ENCODE assay signal across 22 cellular contexts in genomic region chr11:65323813-65324212, GRCh38. TPM values are rescaled to one million over a fixed set of nuclear protein-coding genes. Genes with fewer than 3 reads are reported as not detected.
DNase-seq lines count a peak whose midpoint lies in the region; ATAC-seq and TF ChIP-seq lines count a peak whose summit lies in the region.
"Had no signal": no experiment of that assay in that cellular context is flagged by ENCODE, and none has a peak within 500 bp of the region (broad histone marks: within the 10 kb centered on the region; RNA-seq: fewer than 3 reads in every experiment).

No MANE protein-coding gene starts in this region.

- H2AFZ ChIP-seq in HCT116 (ENCODE audit: low read depth, low read length, poor library complexity, severe bottlenecking), result no peak overlapping the region
- H2AFZ ChIP-seq in neuronal stem cell (ENCODE audit: low read length), result no peak overlapping the region

- H3K9me3 ChIP-seq in HCT116 (ENCODE audit: control insufficient read depth in 1 of 2, insufficient read depth in 1 of 2, low read depth in 1 of 2, low read length in 2 of 2), result no peaks in the 10 kb centered on the region
- no peaks in the 10 kb centered on the region for H3K9me3 ChIP-seq in neuronal stem cell (replicated peaks in 1 of 2; ENCODE audit: control insufficient read depth in 2 of 2, insufficient read depth in 1 of 2, low read depth in 1 of 2, low read length in 2 of 2)
- H3K9me3 ChIP-seq: prostate gland, SJSA1, tibial nerve had no signal

- H3K36me3 ChIP-seq in HCT116 (ENCODE audit: control insufficient read depth in 1 of 2, insufficient read depth in 2 of 2, low read length in 2 of 2) (peaks cover 12 to 25% of the 10 kb centered on the region in 2 experiments; a peak in 3 of 4 replicates), neuronal stem cell (replicated peaks in 1 of 2; ENCODE audit: control insufficient read depth in 2 of 2, insufficient read depth in 2 of 2, low read length in 2 of 2) (peaks cover 6 to 24% of the 10 kb centered on the region in 2 donors)
- H3K36me3 ChIP-seq: prostate gland had no signal

- H2AK5ac ChIP-seq in neuronal stem cell (ENCODE audit: low read depth, low read length), result no peak overlapping the region

- RAD21 ChIA-PET in HCT116 (lab: Charles Lee; ENCODE audit: low non-redundant PET in 1 of 2, low total read pairs in 2 of 2, uncharacterized antibody in 2 of 2, unreplicated experiment in 2 of 2), result no interaction called here

- H3K4me2 ChIP-seq in HCT116 (ENCODE audit: low read length), result no peak overlapping the region
- no peak overlapping the region for H3K4me2 ChIP-seq in neuronal stem cell (ENCODE audit: insufficient read depth, low read length, poor library complexity, severe bottlenecking)
- H3K4me2 ChIP-seq: smooth muscle cell had no signal

- H2BK120ac ChIP-seq in neuronal stem cell (ENCODE audit: low read depth, low read length), result no peak overlapping the region

- H3K9ac ChIP-seq in HCT116 (ENCODE audit: low read length) (no peak overlapping the region), neuronal stem cell (ENCODE audit: low read depth, low read length, poor library complexity) (peak overlapping the region; percentile 21)

- POLR2A ChIA-PET in HCT116 (lab: Charles Lee), result no interaction called here
- POLR2A ChIA-PET in WTC11 (lab: Charles Lee), result interaction anchor here (1.0 kb wide), 1 partner anchor 175 kb away, joined by 3 read pairs; the partner anchor contains the start of gene MALAT1

- H2BK12ac ChIP-seq in neuronal stem cell (ENCODE audit: low read length), result no peak overlapping the region

- no peak overlapping the region for H4K91ac ChIP-seq in neuronal stem cell (ENCODE audit: low read depth, low read length, poor library complexity)

- H3K4me1 Mint-ChIP-seq in WTC11, result peaks cover 4% of the 10 kb centered on the region
- H3K4me1 Mint-ChIP-seq: activated CD4-positive, alpha-beta T cell treated with anti-CD3 and anti-CD28 coated beads, Interleukin-2, amount 10 ng/mL, durations not matched to agents 7 days and 5 days; activated naive CD8-positive, alpha-beta T cell treated with anti-CD3 and anti-CD28 coated beads for 36 hours; activated T-helper 17 cell treated with anti-CD3 and anti-CD28 coated beads, Interleukin-2, amount 50 U/mL, for 72 hours had no signal

- WGBS in neuronal stem cell (ENCODE audit: extremely low coverage in 2 of 2, insufficient read length in 2 of 2, insufficient replicate concordance in 1 of 2), 2 donors, result no CpG with 5 or more reads among the region's 12 CpGs

- no peaks in the 10 kb centered on the region for H4K20me1 ChIP-seq in HCT116 (ENCODE audit: insufficient read depth)

- H3K4ac ChIP-seq in neuronal stem cell (ENCODE audit: low read length), result no peak overlapping the region

- H3K79me1 ChIP-seq in neuronal stem cell (ENCODE audit: low read depth, low read length), result peaks cover 3% of the 10 kb centered on the region

- peak overlapping the region; percentile 17 for H4K8ac ChIP-seq in neuronal stem cell (ENCODE audit: low read depth, low read length)

- H3K27me3 ChIP-seq in HCT116 (ENCODE audit: insufficient read depth, low read length) (no peaks in the 10 kb centered on the region), neuronal stem cell (ENCODE audit: control insufficient read depth in 3 of 3, insufficient read depth in 3 of 3, low read depth in 1 of 3, low read length in 3 of 3) (no peaks in the 10 kb centered on the region)
- H3K27me3 ChIP-seq: SJSA1, tibial nerve had no signal

- peaks cover 17% of the 10 kb centered on the region for H3K36me3 Mint-ChIP-seq in WTC11
- H3K36me3 Mint-ChIP-seq: activated naive CD8-positive, alpha-beta T cell treated with anti-CD3 and anti-CD28 coated beads for 36 hours had no signal

- no peak for TF ChIP-seq POLR2A in HCT116 (IDR thresholded peaks at IDR 0.05; ENCODE audit: borderline replicate concordance, extremely low read depth, insufficient read depth, insufficient read length)

- TF ChIP-seq CTCF in HCT116 (IDR thresholded peaks at IDR 0.05 in 2 of 3, conservative IDR thresholded peaks at IDR 0.05 in 1 of 3; ENCODE audit: borderline replicate concordance in 1 of 3, insufficient read depth in 1 of 3, low read depth in 2 of 3, low read length in 2 of 3) (no peak), WTC11 (IDR thresholded peaks at IDR 0.05) (no peak)

- H3K27ac Mint-ChIP-seq in WTC11, result peak overlapping the region; percentile 61
- H3K27ac Mint-ChIP-seq: activated CD4-positive, alpha-beta T cell treated with anti-CD3 and anti-CD28 coated beads, Interleukin-2, amount 10 ng/mL, durations not matched to agents 7 days and 5 days; activated naive CD8-positive, alpha-beta T cell treated with anti-CD3 and anti-CD28 coated beads for 36 hours; activated T-helper 17 cell treated with anti-CD3 and anti-CD28 coated beads, Interleukin-2, amount 50 U/mL, for 72 hours; stimulated activated naive CD8-positive, alpha-beta T cell treated with anti-CD3 and anti-CD28 coated beads, Interleukin-15, Interleukin-2, amounts not matched to agents 100 ng/mL and 50 ng/mL, for 24 hours had no signal

- no peak for DNase-seq in HCT116 (ENCODE audit: low read depth, low spot score)
- DNase-seq in WTC11 (ENCODE audit: low spot score), result no peak
- no peak for DNase-seq in neuronal stem cell (ENCODE audit: low spot score)
- no peak for DNase-seq in NCI-H2081 treated with DMSO at 0.1 percent for 48 hours (lab: John Stamatoyannopoulos, UW)
- no peak for DNase-seq in NCI-H2196 (lab: John Stamatoyannopoulos, UW; ENCODE audit: unreplicated experiment)
- DNase-seq in NCI-H1417 treated with DMSO at 0.1 percent for 48 hours (lab: John Stamatoyannopoulos, UW), result no peak
- DNase-seq: activated CD4-positive, alpha-beta T cell treated with anti-CD3 and anti-CD28 coated beads, Interleukin-2, amount 10 ng/mL, durations not matched to agents 7 days and 5 days; activated naive CD8-positive, alpha-beta T cell treated with anti-CD3 and anti-CD28 coated beads for 36 hours; DMS 273 treated with DMSO at 0.1 percent for 48 hours; effector memory CD4-positive, alpha-beta T cell; left colon; NCI-H1436 treated with DMSO at 0.1 percent for 48 hours; NCI-H82; OCI-M1; stimulated activated CD4-positive, alpha-beta T cell treated with anti-CD3 and anti-CD28 coated beads, Interleukin-2, amount 100 ng/mL, for 48 hours had no signal

- intact Hi-C loops in HCT116 (cut with micrococcal nuclease), result no loop called here

- H3K27ac ChIP-seq in HCT116 (ENCODE audit: low read depth, low read length), result no peak overlapping the region
- no peak overlapping the region for H3K27ac ChIP-seq in neuronal stem cell (replicated peaks; ENCODE audit: low read length)
- H3K27ac ChIP-seq: prostate gland, SJSA1, tibial nerve had no signal

- H3K4me3 ChIP-seq in HCT116 (replicated peaks in 1 of 2; ENCODE audit: low read depth in 1 of 2, low read length in 2 of 2) (no peak overlapping the region), neuronal stem cell (ENCODE audit: low read length in 2 of 2) (no peak overlapping the region)
- H3K4me3 ChIP-seq: prostate gland, SJSA1, smooth muscle cell, tibial nerve had no signal

- H3K4me1 ChIP-seq in HCT116 (ENCODE audit: control insufficient read depth in 1 of 2, insufficient read depth in 2 of 2, low read length in 2 of 2) (no peaks in the 10 kb centered on the region; a peak in 1 of 4 replicates), neuronal stem cell (ENCODE audit: control insufficient read depth in 2 of 2, insufficient read depth in 1 of 2, low read depth in 1 of 2, low read length in 2 of 2) (peaks cover 0 to 2% of the 10 kb centered on the region in 2 donors)
- H3K4me1 ChIP-seq: prostate gland, SJSA1 had no signal

- no peak overlapping the region for H3K18ac ChIP-seq in neuronal stem cell (ENCODE audit: low read length)

- CTCF ChIA-PET in HCT116 (lab: Charles Lee) (no interaction called here), WTC11 (lab: Charles Lee) (interaction anchor here (4.8 kb wide), 1 partner anchor 8 kb away, joined by 34 read pairs; the partner anchor contains the start of gene CDC42EP2)

- ATAC-seq in HCT116, result peak; percentile 58
- peak; percentile 63 for ATAC-seq in WTC11
- ATAC-seq: activated T-helper 17 cell treated with anti-CD3 and anti-CD28 coated beads, Interleukin-2, amount 50 U/mL, for 72 hours; left colon had no signal

- no peaks in the 10 kb centered on the region for H3K9me2 ChIP-seq in HCT116 (ENCODE audit: insufficient read depth)

- H2BK15ac ChIP-seq in neuronal stem cell (ENCODE audit: low read length), result no peak overlapping the region

- BruUV-seq in HCT116 (replicated peaks; lab: Mats Ljungman, UMichigan), result no TSS peak

- H3K23ac ChIP-seq in neuronal stem cell (ENCODE audit: low read depth, low read length, poor library complexity), result peak overlapping the region; percentile 80

- no peaks in the 10 kb centered on the region; the same call in 1 of the 2 replicates for H3K27me3 Mint-ChIP-seq in WTC11 (ENCODE audit: low read depth)
- H3K27me3 Mint-ChIP-seq: activated CD4-positive, alpha-beta T cell treated with anti-CD3 and anti-CD28 coated beads, Interleukin-2, amount 10 ng/mL, durations not matched to agents 7 days and 5 days; activated naive CD8-positive, alpha-beta T cell treated with anti-CD3 and anti-CD28 coated beads for 36 hours; activated T-helper 17 cell treated with anti-CD3 and anti-CD28 coated beads, Interleukin-2, amount 50 U/mL, for 72 hours; stimulated activated naive CD8-positive, alpha-beta T cell treated with anti-CD3 and anti-CD28 coated beads, Interleukin-15, Interleukin-2, amounts not matched to agents 100 ng/mL and 50 ng/mL, for 24 hours had no signal

- H3K9me3 Mint-ChIP-seq in WTC11, result no peaks in the 10 kb centered on the region
- H3K9me3 Mint-ChIP-seq: activated CD4-positive, alpha-beta T cell treated with anti-CD3 and anti-CD28 coated beads, Interleukin-2, amount 10 ng/mL, durations not matched to agents 7 days and 5 days; activated naive CD8-positive, alpha-beta T cell treated with anti-CD3 and anti-CD28 coated beads for 36 hours; activated T-helper 17 cell treated with anti-CD3 and anti-CD28 coated beads, Interleukin-2, amount 50 U/mL, for 72 hours; nephron; stimulated activated naive CD8-positive, alpha-beta T cell treated with anti-CD3 and anti-CD28 coated beads, Interleukin-15, Interleukin-2, amounts not matched to agents 100 ng/mL and 50 ng/mL, for 24 hours had no signal

- H3K79me2 ChIP-seq in HCT116 (ENCODE audit: insufficient read depth, low read length), result peaks cover 31% of the 10 kb centered on the region

- H3K14ac ChIP-seq in neuronal stem cell (ENCODE audit: low read length), result no peak overlapping the region

- no peak for TF ChIP-seq RAD21 in HCT116 (IDR thresholded peaks at IDR 0.05; ENCODE audit: low read depth)

- no peak overlapping the region for H3K4me3 Mint-ChIP-seq in WTC11
- H3K4me3 Mint-ChIP-seq: activated CD4-positive, alpha-beta T cell treated with anti-CD3 and anti-CD28 coated beads, Interleukin-2, amount 10 ng/mL, durations not matched to agents 7 days and 5 days; activated naive CD8-positive, alpha-beta T cell treated with anti-CD3 and anti-CD28 coated beads for 36 hours; activated T-helper 17 cell treated with anti-CD3 and anti-CD28 coated beads, Interleukin-2, amount 50 U/mL, for 72 hours; nephron; stimulated activated naive CD8-positive, alpha-beta T cell treated with anti-CD3 and anti-CD28 coated beads, Interleukin-15, Interleukin-2, amounts not matched to agents 100 ng/mL and 50 ng/mL, for 24 hours had no signal

- H2BK5ac ChIP-seq in neuronal stem cell (ENCODE audit: low read length), result no peak overlapping the region

RNA-seq across cellular contexts. Expression of gene CDC42EP2, which starts 9.1 kb away (rescaled TPM):
- 15.4 TPM for total RNA-seq in HCT116 (2021; ENCODE audit: unreplicated experiment)
- 17.2 and 20.4 TPM in 2 replicates for polyA plus RNA-seq in HCT116 (2012)
- total RNA-seq in WTC11 (2021), result 11.0 to 15.2 TPM (median 11.5 TPM) in 3 replicates
- 1.4 TPM for polyA plus RNA-seq in neuronal stem cell (2013, experiment 1 of 2)
- polyA plus RNA-seq in neuronal stem cell (2013, experiment 2 of 2), result 1.6 TPM

RNA-seq across cellular contexts. Expression of gene DPF2, which starts 9.8 kb away (rescaled TPM):
- total RNA-seq in HCT116 (2021; ENCODE audit: unreplicated experiment), result 72.0 TPM
- polyA plus RNA-seq in HCT116 (2012), result 57.3 and 62.2 TPM in 2 replicates
- total RNA-seq in WTC11 (2021), result 59.0 to 71.0 TPM (median 66.3 TPM) in 3 replicates
- 78.6 TPM for polyA plus RNA-seq in neuronal stem cell (2013, experiment 1 of 2)
- 77.3 TPM for polyA plus RNA-seq in neuronal stem cell (2013, experiment 2 of 2)

RNA-seq across cellular contexts. Expression of gene TIGD3, which starts 30.7 kb away (rescaled TPM):
- total RNA-seq in HCT116 (2021; ENCODE audit: unreplicated experiment) (2.4 TPM), WTC11 (2021) (1.9 to 2.3 TPM (median 2.1 TPM) in 3 replicates)
- polyA plus RNA-seq in HCT116 (2012), result 1.5 and 1.6 TPM in 2 replicates
- polyA plus RNA-seq in neuronal stem cell (2013, experiment 1 of 2), result 1.8 TPM
- 1.6 TPM for polyA plus RNA-seq in neuronal stem cell (2013, experiment 2 of 2)
- total RNA-seq: SJSA1 had no signal
- polyA plus RNA-seq: smooth muscle cell had no signal

RNA-seq across cellular contexts. Expression of gene SLC25A45, which starts 58.6 kb away (rescaled TPM):
- total RNA-seq in HCT116 (2021; ENCODE audit: unreplicated experiment) (3.9 TPM), WTC11 (2021) (1.5 to 2.5 TPM (median 1.7 TPM) in 3 replicates)
- polyA plus RNA-seq in HCT116 (2012), result 2.0 and 2.3 TPM in 2 replicates
- polyA plus RNA-seq in neuronal stem cell (2013, experiment 1 of 2), result 0.43 TPM
- 0.32 TPM for polyA plus RNA-seq in neuronal stem cell (2013, experiment 2 of 2)
